ENCODE assay signal across 1 cellular context in genomic region chr17:7484067-7484963, GRCh38.
TF ChIP-seq lines count a peak whose summit lies in the region.

Gene POLR2A, plus strand, starts transcription at chr17:7484366.

TF ChIP-seq in K562, 482 proteins besides CTCF, POLR2A, EP300 and RAD21 (continued from another document and continues in another):
- TF ChIP-seq PKNOX1 (IDR thresholded peaks at IDR 0.05): peak; percentile 82
- TF ChIP-seq ZNF146 (CRISPR knock-in tag; IDR thresholded peaks at IDR 0.05; ENCODE audit: unreplicated experiment): no peak
- TF ChIP-seq, protein P1, sequence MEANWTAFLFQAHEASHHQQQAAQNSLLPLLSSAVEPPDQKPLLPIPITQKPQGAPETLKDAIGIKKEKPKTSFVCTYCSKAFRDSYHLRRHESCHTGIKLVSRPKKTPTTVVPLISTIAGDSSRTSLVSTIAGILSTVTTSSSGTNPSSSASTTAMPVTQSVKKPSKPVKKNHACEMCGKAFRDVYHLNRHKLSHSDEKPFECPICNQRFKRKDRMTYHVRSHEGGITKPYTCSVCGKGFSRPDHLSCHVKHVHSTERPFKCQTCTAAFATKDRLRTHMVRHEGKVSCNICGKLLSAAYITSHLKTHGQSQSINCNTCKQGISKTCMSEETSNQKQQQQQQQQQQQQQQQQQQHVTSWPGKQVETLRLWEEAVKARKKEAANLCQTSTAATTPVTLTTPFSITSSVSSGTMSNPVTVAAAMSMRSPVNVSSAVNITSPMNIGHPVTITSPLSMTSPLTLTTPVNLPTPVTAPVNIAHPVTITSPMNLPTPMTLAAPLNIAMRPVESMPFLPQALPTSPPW (CRISPR knock-in tag; IDR thresholded peaks at IDR 0.05): peak; percentile 99
- TF ChIP-seq MYC (IDR thresholded peaks at IDR 0.05; ENCODE audit: low read depth, low read length): peak; percentile 55; the same call in 1 of the 2 replicates
- no peak for TF ChIP-seq MYC (CRISPR knock-in tag; IDR thresholded peaks at IDR 0.05; ENCODE audit: borderline replicate concordance, low read depth)
- TF ChIP-seq TGIF2 (CRISPR knock-in tag; IDR thresholded peaks at IDR 0.05): no peak
- TF ChIP-seq, protein P2, sequence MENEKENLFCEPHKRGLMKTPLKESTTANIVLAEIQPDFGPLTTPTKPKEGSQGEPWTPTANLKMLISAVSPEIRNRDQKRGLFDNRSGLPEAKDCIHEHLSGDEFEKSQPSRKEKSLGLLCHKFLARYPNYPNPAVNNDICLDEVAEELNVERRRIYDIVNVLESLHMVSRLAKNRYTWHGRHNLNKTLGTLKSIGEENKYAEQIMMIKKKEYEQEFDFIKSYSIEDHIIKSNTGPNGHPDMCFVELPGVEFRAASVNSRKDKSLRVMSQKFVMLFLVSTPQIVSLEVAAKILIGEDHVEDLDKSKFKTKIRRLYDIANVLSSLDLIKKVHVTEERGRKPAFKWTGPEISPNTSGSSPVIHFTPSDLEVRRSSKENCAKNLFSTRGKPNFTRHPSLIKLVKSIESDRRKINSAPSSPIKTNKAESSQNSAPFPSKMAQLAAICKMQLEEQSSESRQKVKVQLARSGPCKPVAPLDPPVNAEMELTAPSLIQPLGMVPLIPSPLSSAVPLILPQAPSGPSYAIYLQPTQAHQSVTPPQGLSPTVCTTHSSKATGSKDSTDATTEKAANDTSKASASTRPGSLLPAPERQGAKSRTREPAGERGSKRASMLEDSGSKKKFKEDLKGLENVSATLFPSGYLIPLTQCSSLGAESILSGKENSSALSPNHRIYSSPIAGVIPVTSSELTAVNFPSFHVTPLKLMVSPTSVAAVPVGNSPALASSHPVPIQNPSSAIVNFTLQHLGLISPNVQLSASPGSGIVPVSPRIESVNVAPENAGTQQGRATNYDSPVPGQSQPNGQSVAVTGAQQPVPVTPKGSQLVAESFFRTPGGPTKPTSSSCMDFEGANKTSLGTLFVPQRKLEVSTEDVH (IDR thresholded peaks at IDR 0.05; ENCODE audit: low read depth, partially characterized antibody): peak; percentile 50
- TF ChIP-seq JUN (IDR thresholded peaks at IDR 0.05; ENCODE audit: borderline replicate concordance, low read depth, low read length): no peak
- TF ChIP-seq JUN (CRISPR knock-in tag; IDR thresholded peaks at IDR 0.05; ENCODE audit: borderline replicate concordance): no peak
- TF ChIP-seq SP1 (CRISPR knock-in tag; IDR thresholded peaks at IDR 0.05): peak; percentile 90
- 0 out of 2 replicates have a peak, but pooled peaks have one; percentile 29 for TF ChIP-seq ZNF764 (CRISPR knock-in tag; IDR thresholded peaks at IDR 0.05; ENCODE audit: low read depth)
- no peak for TF ChIP-seq TARDBP (IDR thresholded peaks at IDR 0.05)
- peak; percentile 83 for TF ChIP-seq ELF4 (CRISPR knock-in tag; IDR thresholded peaks at IDR 0.05)
- no peak for TF ChIP-seq ADNP (tag; IDR thresholded peaks at IDR 0.05)
- peak; percentile 92; the same call in 1 of the 2 replicates for TF ChIP-seq ILF3 (IDR thresholded peaks at IDR 0.05; ENCODE audit: borderline replicate concordance)
- no peak for TF ChIP-seq RBM34 (IDR thresholded peaks at IDR 0.05; ENCODE audit: borderline replicate concordance, insufficient read depth, low read length)
- TF ChIP-seq ZNF699 (CRISPR knock-in tag; IDR thresholded peaks at IDR 0.05; ENCODE audit: insufficient replicate concordance): no peak
- TF ChIP-seq PPARD (CRISPR knock-in tag; IDR thresholded peaks at IDR 0.05): no peak
- TF ChIP-seq, protein P3, sequence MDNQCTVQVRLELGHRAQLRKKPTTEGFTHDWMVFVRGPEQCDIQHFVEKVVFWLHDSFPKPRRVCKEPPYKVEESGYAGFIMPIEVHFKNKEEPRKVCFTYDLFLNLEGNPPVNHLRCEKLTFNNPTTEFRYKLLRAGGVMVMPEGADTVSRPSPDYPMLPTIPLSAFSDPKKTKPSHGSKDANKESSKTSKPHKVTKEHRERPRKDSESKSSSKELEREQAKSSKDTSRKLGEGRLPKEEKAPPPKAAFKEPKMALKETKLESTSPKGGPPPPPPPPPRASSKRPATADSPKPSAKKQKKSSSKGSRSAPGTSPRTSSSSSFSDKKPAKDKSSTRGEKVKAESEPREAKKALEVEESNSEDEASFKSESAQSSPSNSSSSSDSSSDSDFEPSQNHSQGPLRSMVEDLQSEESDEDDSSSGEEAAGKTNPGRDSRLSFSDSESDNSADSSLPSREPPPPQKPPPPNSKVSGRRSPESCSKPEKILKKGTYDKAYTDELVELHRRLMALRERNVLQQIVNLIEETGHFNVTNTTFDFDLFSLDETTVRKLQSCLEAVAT (IDR thresholded peaks at IDR 0.05): peak; percentile 94 to 98
- no peak for TF ChIP-seq CREB3L1 (IDR thresholded peaks at IDR 0.05; ENCODE audit: borderline replicate concordance, low read depth)
- TF ChIP-seq AFF1 (IDR thresholded peaks at IDR 0.05; ENCODE audit: low read depth in 1 of 2, partially characterized antibody in 2 of 2): peak; percentile 70 to 88
- no peak; the same call in 1 of the 2 replicates for TF ChIP-seq CC2D1A (IDR thresholded peaks at IDR 0.05)
- peak; percentile 40 for TF ChIP-seq MYNN (IDR thresholded peaks at IDR 0.05)
- no peak for TF ChIP-seq MYNN (CRISPR knock-in tag; IDR thresholded peaks at IDR 0.05)
- TF ChIP-seq ZNF232 (CRISPR knock-in tag; IDR thresholded peaks at IDR 0.05): no peak
- TF ChIP-seq MBD2 (IDR thresholded peaks at IDR 0.05; ENCODE audit: borderline replicate concordance, low read depth): peak; percentile 90
- no peak for TF ChIP-seq TEAD2 (tag; IDR thresholded peaks at IDR 0.05)
- TF ChIP-seq SFPQ (IDR thresholded peaks at IDR 0.05; ENCODE audit: low read depth, low read length): no peak
- TF ChIP-seq ZNF3 (CRISPR knock-in tag; IDR thresholded peaks at IDR 0.05): no peak
- peak; percentile 46 for TF ChIP-seq ZNF431 (CRISPR knock-in tag; IDR thresholded peaks at IDR 0.05)
- TF ChIP-seq PYGO2 (tag; IDR thresholded peaks at IDR 0.05): 0 out of 2 replicates have a peak, but pooled peaks have one; percentile 8
- 0 out of 2 replicates have a peak, but pooled peaks have one; percentile 27 for TF ChIP-seq CREB1 (IDR thresholded peaks at IDR 0.05)
- peak; percentile 38; the same call in 1 of the 2 replicates for TF ChIP-seq CREB1 (CRISPR knock-in tag; IDR thresholded peaks at IDR 0.05)
- peak; percentile 74; the same call in 1 of the 2 replicates for TF ChIP-seq KLF6 (CRISPR knock-in tag; IDR thresholded peaks at IDR 0.05; ENCODE audit: borderline replicate concordance)
